8 cellular contexts compared by ENCODE assay signal in the genomic region with DNA sequence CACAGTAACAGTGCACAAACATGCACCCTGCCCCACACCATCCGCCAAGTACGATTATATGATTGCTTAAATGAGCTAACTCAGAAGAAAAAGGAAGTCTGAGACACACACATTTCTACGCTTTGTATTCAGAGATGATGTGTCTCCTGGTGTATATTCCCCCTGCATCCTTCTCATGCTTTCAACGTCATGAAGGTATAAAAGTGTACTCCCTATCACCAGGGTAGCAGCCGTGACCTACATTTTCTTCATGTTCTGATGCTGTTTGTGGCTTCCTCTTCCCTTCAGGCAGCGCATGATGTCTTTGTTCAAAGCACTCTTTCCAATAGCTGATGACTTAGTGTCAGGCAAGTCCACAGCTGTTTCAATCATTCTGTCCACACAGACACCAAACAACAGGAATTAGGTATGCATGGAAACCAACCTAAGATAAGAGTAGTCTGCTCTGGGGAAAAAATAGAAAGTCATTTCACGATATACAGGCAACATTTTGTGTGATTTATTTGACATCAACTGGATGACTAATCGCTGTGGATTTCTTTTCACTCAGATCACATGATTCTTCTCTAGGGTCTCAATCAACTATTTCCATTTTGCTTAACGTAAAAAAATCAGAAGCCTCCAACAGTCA.
A peak's percentile ranks its signal among the peaks of the same experiment; 100 is the strongest.
DNase-seq lines count a peak whose midpoint lies in the region; ATAC-seq, FAIRE-seq and TF ChIP-seq lines count a peak whose summit lies in the region.

No MANE protein-coding gene starts in this region.

- no peak for ATAC-seq in HG03175 (IDR thresholded peaks at IDR 0.05; ENCODE audit: unreplicated experiment)
- no peak for ATAC-seq in WTC11

- no peaks in the 10 kb centered on the region for H3K9me3 ChIP-seq in ascending aorta
- H3K9me3 ChIP-seq in transverse colon, result no peaks in the 10 kb centered on the region
- H3K9me3 ChIP-seq in sigmoid colon, result no peaks in the 10 kb centered on the region

- DNase-seq in GM19239 (ENCODE audit: insufficient read length, low spot score) (no peak), SKM-1 (lab: John Stamatoyannopoulos, UW; ENCODE audit: unreplicated experiment) (peak; percentile 48), ascending aorta (ENCODE audit: low spot score in 2 of 2) (peak in 1 of 2 donors; percentile 70), mesothelial cell of epicardium (ENCODE audit: low spot score in 2 of 2, unreplicated experiment in 2 of 2) (no peak), transverse colon (no peak), WTC11 (ENCODE audit: low spot score) (no peak), sigmoid colon (no peak)

- intact Hi-C loops in ascending aorta (cut with DNase I), result no loop called here
- intact Hi-C loops in transverse colon (cut with DNase I; ENCODE audit: low total_unique reads), result no loop called here
- intact Hi-C loops in sigmoid colon (cut with DNase I), result no loop called here

- peaks cover 30% of the 10 kb centered on the region for H3K4me1 Mint-ChIP-seq in mesothelial cell of epicardium
- H3K4me1 Mint-ChIP-seq in WTC11, result no peaks in the 10 kb centered on the region

- peak; percentile 11 for TF ChIP-seq POLR2A in transverse colon (IDR thresholded peaks at IDR 0.05)
- TF ChIP-seq POLR2A in sigmoid colon (IDR thresholded peaks at IDR 0.05), result no peak

- H3K36me3 Mint-ChIP-seq in mesothelial cell of epicardium, result no peaks in the 10 kb centered on the region
- H3K36me3 Mint-ChIP-seq in WTC11, result no peaks in the 10 kb centered on the region

- peak; percentile 84 for FAIRE-seq in GM19239 (lab: Jason Lieb, UNC)

- CTCF ChIA-PET in WTC11 (lab: Charles Lee), result no interaction called here

- H3K27ac ChIP-seq in ascending aorta (peak overlapping the region; percentile 10 to 31), transverse colon (peak overlapping the region; percentile 31 to 64 (median 43)), sigmoid colon (peak overlapping the region in 2 of 4 donors; percentile 11 to 27)

- peak overlapping the region; percentile 19 for H3K27ac Mint-ChIP-seq in mesothelial cell of epicardium
- no peak overlapping the region for H3K27ac Mint-ChIP-seq in WTC11

- H3K4me1 ChIP-seq in ascending aorta (peaks cover 0 to 13% of the 10 kb centered on the region in 2 donors), transverse colon (peaks cover 4 to 29% (median 6%) of the 10 kb centered on the region in 4 donors), sigmoid colon (peaks cover 0 to 25% (median 13%) of the 10 kb centered on the region in 4 donors)

- TF ChIP-seq EP300 in transverse colon (IDR thresholded peaks at IDR 0.05; ENCODE audit: low read depth), result no peak
- TF ChIP-seq EP300 in sigmoid colon (IDR thresholded peaks at IDR 0.05), result no peak

- H3K4me3 ChIP-seq in ascending aorta (no peak overlapping the region), transverse colon (no peak overlapping the region), sigmoid colon (no peak overlapping the region)

- in situ Hi-C loops in transverse colon (cut with MboI; ENCODE audit: low pct_ligation_motif_present in 1 of 4, low pct_unique_long_range_greater_than_20kb in 1 of 4, low sequenced_read_pairs in 3 of 4), result no loop called here

- no peak overlapping the region for H3K4me3 Mint-ChIP-seq in mesothelial cell of epicardium
- no peak overlapping the region for H3K4me3 Mint-ChIP-seq in WTC11

- H3K9me3 Mint-ChIP-seq in mesothelial cell of epicardium (no peaks in the 10 kb centered on the region), WTC11 (peaks cover 5% of the 10 kb centered on the region)

- POLR2A ChIA-PET in WTC11 (lab: Charles Lee), result no interaction called here

- TF ChIP-seq CTCF in ascending aorta (IDR thresholded peaks at IDR 0.05) (no peak), mesothelial cell of epicardium (IDR thresholded peaks at IDR 0.05; ENCODE audit: unreplicated experiment) (no peak), transverse colon (IDR thresholded peaks at IDR 0.05) (no peak), WTC11 (IDR thresholded peaks at IDR 0.05) (no peak), sigmoid colon (IDR thresholded peaks at IDR 0.05) (no peak)

- H3K27me3 ChIP-seq in ascending aorta (no peaks in the 10 kb centered on the region), transverse colon (no peaks in the 10 kb centered on the region), sigmoid colon (no peaks in the 10 kb centered on the region)

- H3K27me3 Mint-ChIP-seq in mesothelial cell of epicardium (ENCODE audit: low read depth) (no peaks in the 10 kb centered on the region), WTC11 (ENCODE audit: low read depth) (no peaks in the 10 kb centered on the region)

- H3K36me3 ChIP-seq in ascending aorta (no peaks in the 10 kb centered on the region), transverse colon (no peaks in the 10 kb centered on the region), sigmoid colon (no peaks in the 10 kb centered on the region)

- 60 to 66% methylated on average over 9 of the region's 9 CpGs for WGBS in transverse colon (ENCODE audit: low coverage in 1 of 2), 2 donors
- WGBS in sigmoid colon, 2 donors, result 40 to 71% methylated on average over 9 of the region's 9 CpGs

TF ChIP-seq in WTC11, 78 proteins besides CTCF, POLR2A, EP300 and RAD21 (continues in another document):
- TF ChIP-seq GABPB1 (CRISPR knock-in tag; IDR thresholded peaks at IDR 0.05) (no peak), SP1 (CRISPR knock-in tag; conservative IDR thresholded peaks at IDR 0.05) (no peak), ZNF396 (CRISPR knock-in tag; IDR thresholded peaks at IDR 0.05; ENCODE audit: borderline replicate concordance) (no peak), NFE2L1 (CRISPR knock-in tag; IDR thresholded peaks at IDR 0.05) (no peak), TEAD1 (CRISPR knock-in tag; IDR thresholded peaks at IDR 0.05) (no peak), IRF2 (CRISPR knock-in tag; IDR thresholded peaks at IDR 0.05; ENCODE audit: borderline replicate concordance, low read depth) (no peak), RELA (CRISPR knock-in tag; IDR thresholded peaks at IDR 0.05; ENCODE audit: borderline replicate concordance) (no peak)
- TF ChIP-seq, protein P1, sequence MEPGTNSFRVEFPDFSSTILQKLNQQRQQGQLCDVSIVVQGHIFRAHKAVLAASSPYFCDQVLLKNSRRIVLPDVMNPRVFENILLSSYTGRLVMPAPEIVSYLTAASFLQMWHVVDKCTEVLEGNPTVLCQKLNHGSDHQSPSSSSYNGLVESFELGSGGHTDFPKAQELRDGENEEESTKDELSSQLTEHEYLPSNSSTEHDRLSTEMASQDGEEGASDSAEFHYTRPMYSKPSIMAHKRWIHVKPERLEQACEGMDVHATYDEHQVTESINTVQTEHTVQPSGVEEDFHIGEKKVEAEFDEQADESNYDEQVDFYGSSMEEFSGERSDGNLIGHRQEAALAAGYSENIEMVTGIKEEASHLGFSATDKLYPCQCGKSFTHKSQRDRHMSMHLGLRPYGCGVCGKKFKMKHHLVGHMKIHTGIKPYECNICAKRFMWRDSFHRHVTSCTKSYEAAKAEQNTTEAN (CRISPR knock-in tag; IDR thresholded peaks at IDR 0.05), result no peak
- TF ChIP-seq, protein P2, sequence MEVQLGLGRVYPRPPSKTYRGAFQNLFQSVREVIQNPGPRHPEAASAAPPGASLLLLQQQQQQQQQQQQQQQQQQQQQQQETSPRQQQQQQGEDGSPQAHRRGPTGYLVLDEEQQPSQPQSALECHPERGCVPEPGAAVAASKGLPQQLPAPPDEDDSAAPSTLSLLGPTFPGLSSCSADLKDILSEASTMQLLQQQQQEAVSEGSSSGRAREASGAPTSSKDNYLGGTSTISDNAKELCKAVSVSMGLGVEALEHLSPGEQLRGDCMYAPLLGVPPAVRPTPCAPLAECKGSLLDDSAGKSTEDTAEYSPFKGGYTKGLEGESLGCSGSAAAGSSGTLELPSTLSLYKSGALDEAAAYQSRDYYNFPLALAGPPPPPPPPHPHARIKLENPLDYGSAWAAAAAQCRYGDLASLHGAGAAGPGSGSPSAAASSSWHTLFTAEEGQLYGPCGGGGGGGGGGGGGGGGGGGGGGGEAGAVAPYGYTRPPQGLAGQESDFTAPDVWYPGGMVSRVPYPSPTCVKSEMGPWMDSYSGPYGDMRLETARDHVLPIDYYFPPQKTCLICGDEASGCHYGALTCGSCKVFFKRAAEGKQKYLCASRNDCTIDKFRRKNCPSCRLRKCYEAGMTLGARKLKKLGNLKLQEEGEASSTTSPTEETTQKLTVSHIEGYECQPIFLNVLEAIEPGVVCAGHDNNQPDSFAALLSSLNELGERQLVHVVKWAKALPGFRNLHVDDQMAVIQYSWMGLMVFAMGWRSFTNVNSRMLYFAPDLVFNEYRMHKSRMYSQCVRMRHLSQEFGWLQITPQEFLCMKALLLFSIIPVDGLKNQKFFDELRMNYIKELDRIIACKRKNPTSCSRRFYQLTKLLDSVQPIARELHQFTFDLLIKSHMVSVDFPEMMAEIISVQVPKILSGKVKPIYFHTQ (CRISPR knock-in tag; IDR thresholded peaks at IDR 0.05), result no peak
- TF ChIP-seq, protein P3, sequence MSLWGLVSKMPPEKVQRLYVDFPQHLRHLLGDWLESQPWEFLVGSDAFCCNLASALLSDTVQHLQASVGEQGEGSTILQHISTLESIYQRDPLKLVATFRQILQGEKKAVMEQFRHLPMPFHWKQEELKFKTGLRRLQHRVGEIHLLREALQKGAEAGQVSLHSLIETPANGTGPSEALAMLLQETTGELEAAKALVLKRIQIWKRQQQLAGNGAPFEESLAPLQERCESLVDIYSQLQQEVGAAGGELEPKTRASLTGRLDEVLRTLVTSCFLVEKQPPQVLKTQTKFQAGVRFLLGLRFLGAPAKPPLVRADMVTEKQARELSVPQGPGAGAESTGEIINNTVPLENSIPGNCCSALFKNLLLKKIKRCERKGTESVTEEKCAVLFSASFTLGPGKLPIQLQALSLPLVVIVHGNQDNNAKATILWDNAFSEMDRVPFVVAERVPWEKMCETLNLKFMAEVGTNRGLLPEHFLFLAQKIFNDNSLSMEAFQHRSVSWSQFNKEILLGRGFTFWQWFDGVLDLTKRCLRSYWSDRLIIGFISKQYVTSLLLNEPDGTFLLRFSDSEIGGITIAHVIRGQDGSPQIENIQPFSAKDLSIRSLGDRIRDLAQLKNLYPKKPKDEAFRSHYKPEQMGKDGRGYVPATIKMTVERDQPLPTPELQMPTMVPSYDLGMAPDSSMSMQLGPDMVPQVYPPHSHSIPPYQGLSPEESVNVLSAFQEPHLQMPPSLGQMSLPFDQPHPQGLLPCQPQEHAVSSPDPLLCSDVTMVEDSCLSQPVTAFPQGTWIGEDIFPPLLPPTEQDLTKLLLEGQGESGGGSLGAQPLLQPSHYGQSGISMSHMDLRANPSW (CRISPR knock-in tag; conservative IDR thresholded peaks at IDR 0.05; ENCODE audit: low read depth), result no peak
